15 cellular contexts compared by ENCODE assay signal in genomic region chr5:94632024-94632423, GRCh38. TPM values are rescaled to one million over a fixed set of nuclear protein-coding genes. Genes with fewer than 3 reads are reported as not detected.
DNase-seq lines count a peak whose midpoint lies in the region; ATAC-seq, FAIRE-seq and TF ChIP-seq lines count a peak whose summit lies in the region.
"Had no signal": no experiment of that assay in that cellular context is flagged by ENCODE, and none has a peak within 500 bp of the region (broad histone marks: within the 10 kb centered on the region; RNA-seq: fewer than 3 reads in every experiment).

No MANE protein-coding gene starts in this region.

- no peak for FAIRE-seq in HepG2 (lab: Jason Lieb, UNC)

- peaks cover 14% of the 10 kb centered on the region for H3K9me3 Mint-ChIP-seq in activated B cell treated with CpG ODN at 0.5 μM for 24 hours

- BruUV-seq in HepG2 (replicated peaks; lab: Mats Ljungman, UMichigan) = no TSS peak

- peak overlapping the region; percentile 72 for H3K27ac Mint-ChIP-seq in activated B cell treated with CpG ODN at 0.5 μM for 24 hours
- H3K27ac Mint-ChIP-seq: T-helper 1 cell treated with Interleukin-12 subunit alpha and Interleukin-12 subunit beta and Interleukin-4 antibody, amounts not matched to agents 30 μg/mL and 1 μg/mL, for 36 hours had no signal

- TF ChIP-seq RAD21 in HepG2 (CRISPR knock-in tag; IDR thresholded peaks at IDR 0.05) = no peak

- H3K4me3 ChIP-seq in dorsolateral prefrontal cortex = no peak overlapping the region
- H3K4me3 ChIP-seq in lower leg skin (ENCODE audit: low read depth, poor library complexity, severe bottlenecking) = no peak overlapping the region
- no peak overlapping the region for H3K4me3 ChIP-seq in HepG2 (replicated peaks in 1 of 3; ENCODE audit: insufficient read depth in 1 of 3, low read depth in 2 of 3, low read length in 3 of 3)
- H3K4me3 ChIP-seq: esophagus muscularis mucosa had no signal

- intact Hi-C loops in activated B cell treated with CpG ODN at 0.5 μM for 24 hours (cut with micrococcal nuclease) = loop anchor here (1.0 kb wide), 1 partner anchor 8 kb away; no protein-coding TSS in a partner anchor
- intact Hi-C loops in dorsolateral prefrontal cortex (cut with DNase I) = no loop called here
- intact Hi-C loops in lower leg skin (cut with DNase I; ENCODE audit: low total_unique reads) = no loop called here
- intact Hi-C loops in HepG2 (cut with micrococcal nuclease; ENCODE audit: unreplicated experiment) = no loop called here

- no peak for TF ChIP-seq CTCF in activated B cell treated with CpG ODN at 0.5 μM for 24 hours (IDR thresholded peaks at IDR 0.05)
- no peak for TF ChIP-seq CTCF in dorsolateral prefrontal cortex (IDR thresholded peaks at IDR 0.05 in 54 of 56, conservative IDR thresholded peaks at IDR 0.05 in 2 of 56; ENCODE audit: low read depth in 1 of 56, partially characterized antibody in 56 of 56)
- no peak for TF ChIP-seq CTCF in lower leg skin (IDR thresholded peaks at IDR 0.05)
- no peak for TF ChIP-seq CTCF in HepG2 (CRISPR knock-in tag; IDR thresholded peaks at IDR 0.05)

- no peaks in the 10 kb centered on the region for H3K27me3 ChIP-seq in dorsolateral prefrontal cortex
- no peaks in the 10 kb centered on the region for H3K27me3 ChIP-seq in HepG2 (ENCODE audit: control insufficient read depth in 1 of 2, insufficient read depth in 2 of 2, low read length in 2 of 2)
- H3K27me3 ChIP-seq: esophagus muscularis mucosa had no signal

- no peak overlapping the region for H3K27ac ChIP-seq in dorsolateral prefrontal cortex
- no peak overlapping the region for H3K27ac ChIP-seq in HepG2 (ENCODE audit: extremely low read length, insufficient read depth, low read length)
- H3K27ac ChIP-seq: esophagus muscularis mucosa had no signal

- CTCF ChIA-PET in activated B cell treated with CpG ODN at 0.5 μM for 24 hours (lab: Charles Lee) (no interaction called here), HepG2 (lab: Yijun Ruan, JAX; ENCODE audit: low intra/inter-chr PET ratio, low total read pairs) (no interaction called here)

- H3K36me3 ChIP-seq in HepG2 (replicated peaks in 1 of 2; ENCODE audit: control insufficient read depth in 1 of 2, insufficient read depth in 2 of 2, low read length in 2 of 2) = peaks cover 0 to 20% of the 10 kb centered on the region in 2 experiments; a peak in 1 of 5 replicates

- H3K4me1 ChIP-seq in HepG2 (ENCODE audit: insufficient read depth, low read length) = no peaks in the 10 kb centered on the region
- H3K4me1 ChIP-seq: Caco-2, esophagus muscularis mucosa had no signal

- no peaks in the 10 kb centered on the region for H3K79me2 ChIP-seq in HepG2 (ENCODE audit: insufficient read depth, low read length)

- H3K9me3 ChIP-seq in HepG2 (ENCODE audit: low read length) = no peaks in the 10 kb centered on the region
- H3K9me3 ChIP-seq: Caco-2 had no signal

- H3K36me3 Mint-ChIP-seq in activated B cell treated with CpG ODN at 0.5 μM for 24 hours (ENCODE audit: low read depth) = peaks cover 48% of the 10 kb centered on the region

- no peak for TF ChIP-seq POLR2A in lower leg skin (IDR thresholded peaks at IDR 0.05)
- TF ChIP-seq POLR2A in HepG2 (IDR thresholded peaks at IDR 0.05; ENCODE audit: insufficient read depth in 1 of 2, low read depth in 2 of 2, low read length in 2 of 2) = no peak

- ATAC-seq in GM18519 (IDR thresholded peaks at IDR 0.05; ENCODE audit: low FRiP score, unreplicated experiment) = peak; percentile 100
- peak; percentile 99 for ATAC-seq in GM21423 (IDR thresholded peaks at IDR 0.05; ENCODE audit: unreplicated experiment)
- peak; percentile 98 for ATAC-seq in HG03066 (IDR thresholded peaks at IDR 0.05; ENCODE audit: low read depth, unreplicated experiment)
- ATAC-seq in activated B cell treated with CpG ODN at 0.5 μM for 24 hours (ENCODE audit: low read depth) = peak; percentile 56
- ATAC-seq in HepG2 = no peak

- in situ Hi-C loops in HepG2 (cut with HindIII; ENCODE audit: extremely low pct_ligation_motif_present, low pct_unique_long_range_greater_than_20kb) = no loop called here

- H3K4me2 ChIP-seq in HepG2 (ENCODE audit: low read depth, low read length) = no peak overlapping the region

- POLR2A ChIA-PET in activated B cell treated with CpG ODN at 0.5 μM for 24 hours (lab: Charles Lee) (no interaction called here), HepG2 (lab: Yijun Ruan, JAX) (no interaction called here)

- H3K27me3 Mint-ChIP-seq in activated B cell treated with CpG ODN at 0.5 μM for 24 hours = no peaks in the 10 kb centered on the region

- 77 to 84% methylated on average over 2 of the region's 2 CpGs for WGBS in lower leg skin, 2 donors
- WGBS in HepG2 (ENCODE audit: low lambda C conversion rate) = 96% methylated on average over 2 of the region's 2 CpGs

- peaks cover 32% of the 10 kb centered on the region for H3K4me1 Mint-ChIP-seq in activated B cell treated with CpG ODN at 0.5 μM for 24 hours

- no peak overlapping the region for H2AFZ ChIP-seq in HepG2 (ENCODE audit: low read length)

- H3K9ac ChIP-seq in HepG2 (ENCODE audit: insufficient read depth, low read depth, low read length) = no peak overlapping the region

- DNase-seq in activated B cell treated with CpG ODN at 0.5 μM for 24 hours = no peak
- no peak for DNase-seq in dorsolateral prefrontal cortex
- DNase-seq in lower leg skin (ENCODE audit: low spot score in 2 of 2) = no peak
- no peak for DNase-seq in amygdala (lab: John Stamatoyannopoulos, UW)
- DNase-seq in HepG2 (ENCODE audit: low spot score) = no peak
- DNase-seq: Caco-2; islet precursor cell; NK-92 treated with Interleukin-12 subunit alpha and Interleukin-12 subunit beta, amount 100 ng/mL, for 24 hours; stimulated activated CD4-positive, alpha-beta T cell treated with anti-CD3 and anti-CD28 coated beads, Interleukin-2, amount 100 ng/mL, for 48 hours; trophoblast cell had no signal

- peak overlapping the region; percentile 53 for H3K4me3 Mint-ChIP-seq in activated B cell treated with CpG ODN at 0.5 μM for 24 hours
- H3K4me3 Mint-ChIP-seq: T-helper 1 cell treated with Interleukin-12 subunit alpha and Interleukin-12 subunit beta and Interleukin-4 antibody, amounts not matched to agents 30 μg/mL and 1 μg/mL, for 36 hours had no signal

- no peak for TF ChIP-seq EP300 in HepG2 (IDR thresholded peaks at IDR 0.05; ENCODE audit: low read depth in 2 of 2, low read length in 2 of 2)
- TF ChIP-seq EP300 in HepG2 (CRISPR knock-in tag; IDR thresholded peaks at IDR 0.05; ENCODE audit: borderline replicate concordance) = no peak

- no peaks in the 10 kb centered on the region for H4K20me1 ChIP-seq in HepG2 (ENCODE audit: insufficient read depth, low read length)

RNA-seq across cellular contexts. Expression of gene SLF1, which starts 13.6 kb away (rescaled TPM):
- 7.3 and 12.0 TPM in 2 replicates for total RNA-seq in activated B cell treated with CpG ODN at 0.5 μM for 24 hours
- 10 to 100 TPM; 10.8 to 36.5 (median 21.9) TPM for total RNA-seq in dorsolateral prefrontal cortex
- 1 to 10 TPM; 1.7 to 7.2 (median 5.4) TPM for total RNA-seq in lower leg skin
- total RNA-seq in HepG2 (2016; rRNA removed; fragmentation: Illumina TruSeq; extraction: Trizol) = 9.1 and 10.4 TPM in 2 replicates
- total RNA-seq in HepG2 (2016; cell fraction: cytosol; rRNA removed; fragmentation: Illumina TruSeq; extraction: Trizol; ENCODE audit: low read depth) = 11.1 and 12.3 TPM in 2 replicates
- total RNA-seq in HepG2 (2016; cell fraction: insoluble cytoplasmic fraction; rRNA removed; fragmentation: Illumina TruSeq; extraction: Trizol) = 8.6 and 10.3 TPM in 2 replicates
- 4.3 and 6.2 TPM in 2 replicates for total RNA-seq in HepG2 (2016; cell fraction: membrane; rRNA removed; fragmentation: Illumina TruSeq; extraction: Trizol)
- 15.7 and 22.6 TPM in 2 replicates for total RNA-seq in HepG2 (2016; cell fraction: nucleus; rRNA removed; fragmentation: Illumina TruSeq; extraction: Trizol)
- polyA plus RNA-seq in HepG2 (2011; rRNA removed) = 1.5 and 2.1 TPM in 2 replicates
- 0.73 and 0.81 TPM in 2 replicates for polyA plus RNA-seq in HepG2 (2011; cell fraction: cytosol; rRNA removed)
- 1.2 TPM in 2 replicates for polyA plus RNA-seq in HepG2 (2011; cell fraction: nucleus; rRNA removed)
- polyA plus RNA-seq in HepG2 (2012) = 1.0 and 1.8 TPM in 2 replicates
- 0.31 and 0.38 TPM in 2 replicates for polyA plus RNA-seq in HepG2 (2016; cell fraction: cytosol; fragmentation: Illumina TruSeq; extraction: Trizol; ENCODE audit: low read depth)
- polyA plus RNA-seq in HepG2 (2016; cell fraction: insoluble cytoplasmic fraction; fragmentation: Illumina TruSeq; extraction: Trizol; ENCODE audit: low read depth) = 7.7 and 8.0 TPM in 2 replicates
- polyA plus RNA-seq in HepG2 (2016; cell fraction: membrane; fragmentation: Illumina TruSeq; extraction: Trizol; ENCODE audit: low read depth) = 0.53 and 0.91 TPM in 2 replicates
- 10.6 and 13.9 TPM in 2 replicates for polyA plus RNA-seq in HepG2 (2016; cell fraction: nucleus; fragmentation: Illumina TruSeq; extraction: Trizol; ENCODE audit: insufficient read depth, low read depth)
- 1.1 and 66.0 TPM in 2 replicates for polyA minus RNA-seq in HepG2 (2011; rRNA and poly(A)+ RNA removed; ENCODE audit: low replicate concordance)
- 6.8 and 7.9 TPM in 2 replicates for polyA minus RNA-seq in HepG2 (2011; cell fraction: cytosol; rRNA and poly(A)+ RNA removed)
- polyA minus RNA-seq in HepG2 (2011; cell fraction: nucleus; rRNA and poly(A)+ RNA removed) = 7.5 and 15.3 TPM in 2 replicates

RNA-seq across cellular contexts. Expression of gene KIAA0825, which starts 13.6 kb away (rescaled TPM):
- 1.4 and 2.3 TPM in 2 replicates for total RNA-seq in activated B cell treated with CpG ODN at 0.5 μM for 24 hours
- total RNA-seq in dorsolateral prefrontal cortex = 10 to 100 TPM in 92 of 120 experiments, 1 to 10 TPM in 28; 5.8 to 16.2 (median 11.8) TPM
- total RNA-seq in lower leg skin = 1 to 10 TPM; 1.6 to 3.4 (median 2.5) TPM
- total RNA-seq in HepG2 (2016; rRNA removed; fragmentation: Illumina TruSeq; extraction: Trizol) = 0.51 and 0.77 TPM in 2 replicates
- total RNA-seq in HepG2 (2016; cell fraction: cytosol; rRNA removed; fragmentation: Illumina TruSeq; extraction: Trizol; ENCODE audit: low read depth) = not detected in 2 replicates
- 0.41 and 0.58 TPM in 2 replicates for total RNA-seq in HepG2 (2016; cell fraction: insoluble cytoplasmic fraction; rRNA removed; fragmentation: Illumina TruSeq; extraction: Trizol)
- 0.34 and 0.40 TPM in 2 replicates for total RNA-seq in HepG2 (2016; cell fraction: membrane; rRNA removed; fragmentation: Illumina TruSeq; extraction: Trizol)
- 0.84 and 0.91 TPM in 2 replicates for total RNA-seq in HepG2 (2016; cell fraction: nucleus; rRNA removed; fragmentation: Illumina TruSeq; extraction: Trizol)
- polyA plus RNA-seq in HepG2 (2011; rRNA removed) = 0.05 and 0.13 TPM in 2 replicates
- 0.03 and 0.05 TPM in 2 replicates for polyA plus RNA-seq in HepG2 (2011; cell fraction: cytosol; rRNA removed)
- polyA plus RNA-seq in HepG2 (2011; cell fraction: nucleus; rRNA removed) = 0.08 and 0.10 TPM in 2 replicates
- polyA plus RNA-seq in HepG2 (2012) = 0.07 and 0.13 TPM in 2 replicates
- polyA plus RNA-seq in HepG2 (2016; cell fraction: cytosol; fragmentation: Illumina TruSeq; extraction: Trizol; ENCODE audit: low read depth) = 0.05 TPM in 1 of 2 replicates, not detected in the other
- polyA plus RNA-seq in HepG2 (2016; cell fraction: insoluble cytoplasmic fraction; fragmentation: Illumina TruSeq; extraction: Trizol; ENCODE audit: low read depth) = 0.48 and 0.57 TPM in 2 replicates
- polyA plus RNA-seq in HepG2 (2016; cell fraction: membrane; fragmentation: Illumina TruSeq; extraction: Trizol; ENCODE audit: low read depth) = 0.07 TPM in 1 of 2 replicates, not detected in the other
- polyA plus RNA-seq in HepG2 (2016; cell fraction: nucleus; fragmentation: Illumina TruSeq; extraction: Trizol; ENCODE audit: insufficient read depth, low read depth) = 0.16 and 0.25 TPM in 2 replicates
- polyA minus RNA-seq in HepG2 (2011; rRNA and poly(A)+ RNA removed; ENCODE audit: low replicate concordance) = 0.12 and 40.8 TPM in 2 replicates
- 0.20 and 0.26 TPM in 2 replicates for polyA minus RNA-seq in HepG2 (2011; cell fraction: cytosol; rRNA and poly(A)+ RNA removed)
- polyA minus RNA-seq in HepG2 (2011; cell fraction: nucleus; rRNA and poly(A)+ RNA removed) = 1.8 and 2.1 TPM in 2 replicates
